9 cellular contexts compared by ENCODE assay signal in the genomic region with DNA sequence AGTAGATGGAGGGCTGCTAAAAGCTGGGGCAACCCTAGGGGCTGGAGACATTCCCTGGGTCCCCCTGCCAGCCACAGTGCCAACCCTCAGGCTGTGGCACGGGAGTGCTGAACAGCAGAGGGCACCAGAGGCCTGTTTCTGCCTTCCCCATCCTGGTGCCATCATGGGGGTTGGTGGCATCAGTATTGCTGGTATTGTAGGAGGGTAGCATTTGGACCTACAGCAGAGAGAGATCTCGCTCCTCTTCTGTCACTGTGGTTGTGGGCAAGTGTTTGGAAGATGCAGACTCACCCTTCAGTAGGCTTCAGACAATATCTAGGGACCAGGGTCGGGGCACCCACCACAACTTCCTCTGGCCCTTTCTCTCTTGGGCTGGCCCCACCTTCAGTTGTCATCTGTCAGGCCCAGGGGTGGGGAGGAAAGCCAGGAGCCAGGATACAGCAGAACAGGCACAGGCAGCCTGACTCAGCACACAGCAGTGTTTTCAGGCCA.
A peak's percentile ranks its signal among the peaks of the same experiment; 100 is the strongest.
DNase-seq lines count a peak whose midpoint lies in the region; ATAC-seq and TF ChIP-seq lines count a peak whose summit lies in the region.
"Had no signal": no experiment of that assay in that cellular context is flagged by ENCODE, and none has a peak within 500 bp of the region (broad histone marks: within the 10 kb centered on the region; RNA-seq: fewer than 3 reads in every experiment).

No MANE protein-coding gene starts in this region.

- intact Hi-C loops in thyroid gland (cut with DNase I): loop anchor here (10.0 kb wide), 1 partner anchor 149 kb away; no protein-coding TSS in a partner anchor

- no peaks in the 10 kb centered on the region for H4K20me1 ChIP-seq in GM23248 (ENCODE audit: insufficient read depth)
- no peaks in the 10 kb centered on the region for H4K20me1 ChIP-seq in OCI-LY3 (ENCODE audit: insufficient read depth, low read length)

- H3K27ac ChIP-seq in GM23248 (no peak overlapping the region), OCI-LY3 (ENCODE audit: low read length) (no peak overlapping the region), thyroid gland (no peak overlapping the region)
- H3K27ac ChIP-seq: ovary had no signal

- TF ChIP-seq POLR2A in thyroid gland (IDR thresholded peaks at IDR 0.05): no peak

- no peaks in the 10 kb centered on the region for H3K9me2 ChIP-seq in GM23248 (ENCODE audit: insufficient read depth)

- H3K27me3 ChIP-seq in GM23248 (replicated peaks; ENCODE audit: insufficient read depth) (peaks cover 41% of the 10 kb centered on the region), OCI-LY3 (ENCODE audit: low read depth, low read length) (peaks cover 52% of the 10 kb centered on the region), thyroid gland (no peaks in the 10 kb centered on the region)
- H3K27me3 ChIP-seq: ovary had no signal

- H3K9me3 ChIP-seq in GM23248 (ENCODE audit: low read depth) (no peaks in the 10 kb centered on the region), OCI-LY3 (ENCODE audit: insufficient read depth, low read length) (no peaks in the 10 kb centered on the region), thyroid gland (no peaks in the 10 kb centered on the region)
- H3K9me3 ChIP-seq: ovary had no signal

- H3K4me2 ChIP-seq in GM23248 (ENCODE audit: unreplicated experiment): no peak overlapping the region
- H3K4me2 ChIP-seq in OCI-LY3 (ENCODE audit: low read length): no peak overlapping the region

- no peak for ATAC-seq in HG02759 (IDR thresholded peaks at IDR 0.05; ENCODE audit: unreplicated experiment)

- WGBS in GM23248 (ENCODE audit: low coverage in 1 of 2, low lambda C conversion rate in 2 of 2, missing lambda C conversion rate in 2 of 2), 2 experiments: 53 to 59% methylated on average over 2 to 3 of the region's 3 CpGs
- 71 to 76% methylated on average over 2 to 3 of the region's 3 CpGs for whole genome bisulfite sequencing in thyroid gland, 2 donors

- no peaks in the 10 kb centered on the region for H3K4me1 ChIP-seq in GM23248 (ENCODE audit: insufficient read depth)
- H3K4me1 ChIP-seq in OCI-LY3 (ENCODE audit: low read length): peaks cover 31% of the 10 kb centered on the region
- peaks cover 6 to 11% of the 10 kb centered on the region in 2 donors for H3K4me1 ChIP-seq in thyroid gland

- H3K79me2 ChIP-seq in GM23248 (ENCODE audit: insufficient read depth) (no peaks in the 10 kb centered on the region), OCI-LY3 (ENCODE audit: low read length) (no peaks in the 10 kb centered on the region)

- H2AFZ ChIP-seq in GM23248 (no peak overlapping the region), OCI-LY3 (ENCODE audit: low read depth, low read length) (no peak overlapping the region)

- H3F3A ChIP-seq in GM23248 (ENCODE audit: insufficient read depth): no peaks in the 10 kb centered on the region

- H3K4me3 ChIP-seq in GM23248 (no peak overlapping the region), OCI-LY3 (ENCODE audit: low read length) (no peak overlapping the region), thyroid gland (replicated peaks in 1 of 3) (no peak overlapping the region)
- H3K4me3 ChIP-seq: ovary had no signal

- H3K36me3 ChIP-seq in GM23248 (ENCODE audit: low read depth): no peaks in the 10 kb centered on the region
- H3K36me3 ChIP-seq in OCI-LY3 (replicated peaks; ENCODE audit: low read depth, low read length): no peaks in the 10 kb centered on the region
- H3K36me3 ChIP-seq in thyroid gland: no peaks in the 10 kb centered on the region
- H3K36me3 ChIP-seq: ovary had no signal

- DNase-seq in AG09319 (ENCODE audit: extremely low read depth, low read depth) (no peak), GM23248 (peak; percentile 64), activated T-cell treated with anti-CD3 and anti-CD28 coated beads for 48 hours (ENCODE audit: low read depth) (peak; percentile 55), fibroblast of gingiva (ENCODE audit: low read depth) (peak; percentile 7), nucleus accumbens (lab: John Stamatoyannopoulos, UW) (peak in 43 of 56 donors; percentile 10 to 79 (median 31)), thyroid gland (peak; percentile 65 to 71)

- H3K9ac ChIP-seq in GM23248 (no peak overlapping the region), OCI-LY3 (ENCODE audit: low read length) (no peak overlapping the region)

- in situ Hi-C loops in GM23248 (cut with MboI): no loop called here

- TF ChIP-seq CTCF in AG09319 (IDR thresholded peaks at IDR 0.05; ENCODE audit: low read depth, low read length) (peak; percentile 62), OCI-LY3 (IDR thresholded peaks at IDR 0.05; ENCODE audit: low read depth, low read length) (peak; percentile 96), thyroid gland (IDR thresholded peaks at IDR 0.05) (peak; percentile 41 to 92 (median 70))
